In genomic region chr12:42483534-42483857, GRCh38 we compare ENCODE assay signal across 8 cellular contexts.
DNase-seq lines count a peak whose midpoint lies in the region; ATAC-seq and TF ChIP-seq lines count a peak whose summit lies in the region.

No MANE protein-coding gene starts in this region.

- peak; percentile 15 for DNase-seq in COLO668 (lab: John Stamatoyannopoulos, UW; ENCODE audit: unreplicated experiment)
- DNase-seq in HL-60 (ENCODE audit: low read depth in 1 of 2, low spot score in 1 of 2): no peak
- DNase-seq in activated naive CD4-positive, alpha-beta T cell treated with anti-CD3 and anti-CD28 coated beads, Interleukin-2, amount 10 ng/mL, durations not matched to agents 7 days and 5 days: peak; percentile 24
- DNase-seq in left cardiac atrium: peak; percentile 53
- DNase-seq in sciatic nerve (ENCODE audit: low spot score): peak; percentile 71
- no peak for DNase-seq in NCI-H2171 (lab: John Stamatoyannopoulos, UW)
- DNase-seq in inferior parietal cortex (ENCODE audit: extremely low spot score): no peak

- H3K27ac ChIP-seq in HL-60 (replicated peaks): no peak overlapping the region

- H3K27me3 ChIP-seq in HL-60 (ENCODE audit: insufficient read depth, poor library complexity, severe bottlenecking): peaks cover 16% of the 10 kb centered on the region

- H3K27me3 Mint-ChIP-seq in activated naive CD4-positive, alpha-beta T cell treated with anti-CD3 and anti-CD28 coated beads, Interleukin-2, amount 10 ng/mL, durations not matched to agents 7 days and 5 days: peaks cover 68% of the 10 kb centered on the region

- TF ChIP-seq CTCF in HL-60 (IDR thresholded peaks at IDR 0.05; ENCODE audit: insufficient read depth, low read length): no peak

- CTCF ChIA-PET in activated naive CD4-positive, alpha-beta T cell treated with anti-CD3 and anti-CD28 coated beads, Interleukin-2, amount 10 ng/mL, durations not matched to agents 7 days and 5 days (lab: Charles Lee): interaction anchor here (1.1 to 3.8 kb wide), 5 partner anchors 10 to 856 kb away, joined by 3 to 22 read pairs (median 3); no protein-coding TSS in a partner anchor

- peak overlapping the region; percentile 75 for H3K4me3 ChIP-seq in HL-60 (replicated peaks; ENCODE audit: insufficient read depth, low read length)

- H3K27ac Mint-ChIP-seq in activated naive CD4-positive, alpha-beta T cell treated with anti-CD3 and anti-CD28 coated beads, Interleukin-2, amount 10 ng/mL, durations not matched to agents 7 days and 5 days: no peak overlapping the region

- intact Hi-C loops in left cardiac atrium (cut with DNase I): loop anchor here (5.0 kb wide), 3 partner anchors 84 to 854 kb away; no protein-coding TSS in a partner anchor
- intact Hi-C loops in sciatic nerve (cut with DNase I): loop anchor here (10.0 kb wide), 1 partner anchor 81 kb away; no protein-coding TSS in a partner anchor

- H3K4me3 Mint-ChIP-seq in activated naive CD4-positive, alpha-beta T cell treated with anti-CD3 and anti-CD28 coated beads, Interleukin-2, amount 10 ng/mL, durations not matched to agents 7 days and 5 days: peak overlapping the region; percentile 75

- ATAC-seq in GM21381 (IDR thresholded peaks at IDR 0.05; ENCODE audit: unreplicated experiment): peak; percentile 26
- ATAC-seq in left cardiac atrium: peak; percentile 53 to 60
- ATAC-seq in sciatic nerve: peak; percentile 35

- no peaks in the 10 kb centered on the region for H3K36me3 Mint-ChIP-seq in activated naive CD4-positive, alpha-beta T cell treated with anti-CD3 and anti-CD28 coated beads, Interleukin-2, amount 10 ng/mL, durations not matched to agents 7 days and 5 days

- H3K9me3 Mint-ChIP-seq in activated naive CD4-positive, alpha-beta T cell treated with anti-CD3 and anti-CD28 coated beads, Interleukin-2, amount 10 ng/mL, durations not matched to agents 7 days and 5 days: no peaks in the 10 kb centered on the region

- H3K4me1 Mint-ChIP-seq in activated naive CD4-positive, alpha-beta T cell treated with anti-CD3 and anti-CD28 coated beads, Interleukin-2, amount 10 ng/mL, durations not matched to agents 7 days and 5 days: peaks cover 13% of the 10 kb centered on the region

Comparison
In these comparisons a context has a peak if more than half of its experiments do, and no peak if none do; other contexts are left out.
1. DNase-seq: peak in COLO668 (single experiment), activated naive CD4-positive, alpha-beta T cell treated with anti-CD3 and anti-CD28 coated beads, Interleukin-2, amount 10 ng/mL, durations not matched to agents 7 days and 5 days (single experiment), left cardiac atrium (single experiment) and sciatic nerve (single experiment); none in HL-60 (0 of 2), NCI-H2171 (single experiment) and inferior parietal cortex (single experiment).
2. Peak in every context shown above with its lines, with median percentiles within 50 percentile points of each other: ATAC-seq.